ENCODE assay signal across 1 cellular context in the genomic region with DNA sequence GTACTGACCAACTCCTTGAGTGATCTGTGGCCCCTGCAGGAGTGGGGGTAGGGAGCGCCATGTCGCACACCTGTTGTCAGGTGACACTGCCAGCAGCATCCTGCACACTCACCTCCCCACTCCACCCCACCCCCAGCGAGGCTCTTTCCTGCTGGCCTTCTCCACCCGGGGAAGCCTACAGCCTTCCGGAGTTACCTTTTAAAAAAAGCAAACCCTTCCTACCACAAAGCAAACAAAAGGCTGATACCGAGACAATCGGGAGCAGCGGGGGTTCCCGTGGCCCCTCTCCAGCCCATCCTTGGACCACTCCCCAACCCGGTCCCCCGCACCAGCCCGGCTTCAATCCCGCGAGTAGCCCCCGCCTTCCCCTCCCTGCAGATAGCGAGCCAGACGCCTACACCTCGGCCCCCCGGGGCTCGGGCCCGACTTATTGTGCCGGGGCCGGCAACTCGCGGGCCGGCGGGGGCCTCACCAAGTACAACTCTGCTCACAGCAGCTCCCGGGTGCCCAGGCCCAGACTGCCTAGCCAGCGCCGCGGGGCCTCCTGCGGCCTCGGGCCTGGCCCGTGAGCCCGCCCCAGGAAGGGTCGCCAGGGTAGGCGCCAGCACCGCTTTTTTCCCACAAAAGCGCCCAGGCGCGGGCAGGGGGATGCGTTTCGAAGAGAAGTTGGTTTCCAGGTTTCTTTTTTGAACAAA.
A peak's percentile ranks its signal among the peaks of the same experiment; 100 is the strongest.
TF ChIP-seq lines count a peak whose summit lies in the region.

No MANE protein-coding gene starts in this region.

TF ChIP-seq in HEK293, 187 proteins besides CTCF, POLR2A, EP300 and RAD21 (continued from another document and continues in another):
- TF ChIP-seq, protein P1, sequence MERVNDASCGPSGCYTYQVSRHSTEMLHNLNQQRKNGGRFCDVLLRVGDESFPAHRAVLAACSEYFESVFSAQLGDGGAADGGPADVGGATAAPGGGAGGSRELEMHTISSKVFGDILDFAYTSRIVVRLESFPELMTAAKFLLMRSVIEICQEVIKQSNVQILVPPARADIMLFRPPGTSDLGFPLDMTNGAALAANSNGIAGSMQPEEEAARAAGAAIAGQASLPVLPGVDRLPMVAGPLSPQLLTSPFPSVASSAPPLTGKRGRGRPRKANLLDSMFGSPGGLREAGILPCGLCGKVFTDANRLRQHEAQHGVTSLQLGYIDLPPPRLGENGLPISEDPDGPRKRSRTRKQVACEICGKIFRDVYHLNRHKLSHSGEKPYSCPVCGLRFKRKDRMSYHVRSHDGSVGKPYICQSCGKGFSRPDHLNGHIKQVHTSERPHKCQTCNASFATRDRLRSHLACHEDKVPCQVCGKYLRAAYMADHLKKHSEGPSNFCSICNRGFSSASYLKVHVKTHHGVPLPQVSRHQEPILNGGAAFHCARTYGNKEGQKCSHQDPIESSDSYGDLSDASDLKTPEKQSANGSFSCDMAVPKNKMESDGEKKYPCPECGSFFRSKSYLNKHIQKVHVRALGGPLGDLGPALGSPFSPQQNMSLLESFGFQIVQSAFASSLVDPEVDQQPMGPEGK (tag by site-specific recombination; IDR thresholded peaks at IDR 0.05): peak; percentile 76
- TF ChIP-seq, protein P2, sequence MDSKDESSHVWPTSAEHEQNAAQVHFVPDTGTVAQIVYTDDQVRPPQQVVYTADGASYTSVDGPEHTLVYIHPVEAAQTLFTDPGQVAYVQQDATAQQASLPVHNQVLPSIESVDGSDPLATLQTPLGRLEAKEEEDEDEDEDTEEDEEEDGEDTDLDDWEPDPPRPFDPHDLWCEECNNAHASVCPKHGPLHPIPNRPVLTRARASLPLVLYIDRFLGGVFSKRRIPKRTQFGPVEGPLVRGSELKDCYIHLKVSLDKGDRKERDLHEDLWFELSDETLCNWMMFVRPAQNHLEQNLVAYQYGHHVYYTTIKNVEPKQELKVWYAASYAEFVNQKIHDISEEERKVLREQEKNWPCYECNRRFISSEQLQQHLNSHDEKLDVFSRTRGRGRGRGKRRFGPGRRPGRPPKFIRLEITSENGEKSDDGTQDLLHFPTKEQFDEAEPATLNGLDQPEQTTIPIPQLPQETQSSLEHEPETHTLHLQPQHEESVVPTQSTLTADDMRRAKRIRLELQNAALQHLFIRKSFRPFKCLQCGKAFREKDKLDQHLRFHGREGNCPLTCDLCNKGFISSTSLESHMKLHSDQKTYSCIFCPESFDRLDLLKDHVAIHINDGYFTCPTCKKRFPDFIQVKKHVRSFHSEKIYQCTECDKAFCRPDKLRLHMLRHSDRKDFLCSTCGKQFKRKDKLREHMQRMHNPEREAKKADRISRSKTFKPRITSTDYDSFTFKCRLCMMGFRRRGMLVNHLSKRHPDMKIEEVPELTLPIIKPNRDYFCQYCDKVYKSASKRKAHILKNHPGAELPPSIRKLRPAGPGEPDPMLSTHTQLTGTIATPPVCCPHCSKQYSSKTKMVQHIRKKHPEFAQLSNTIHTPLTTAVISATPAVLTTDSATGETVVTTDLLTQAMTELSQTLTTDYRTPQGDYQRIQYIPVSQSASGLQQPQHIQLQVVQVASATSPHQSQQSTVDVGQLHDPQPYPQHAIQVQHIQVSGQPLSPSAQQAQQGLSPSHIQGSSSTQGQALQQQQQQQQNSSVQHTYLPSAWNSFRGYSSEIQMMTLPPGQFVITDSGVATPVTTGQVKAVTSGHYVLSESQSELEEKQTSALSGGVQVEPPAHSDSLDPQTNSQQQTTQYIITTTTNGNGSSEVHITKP (tag by site-specific recombination; IDR thresholded peaks at IDR 0.05): no peak
- peak; percentile 89 for TF ChIP-seq ZIC2 (tag by site-specific recombination; IDR thresholded peaks at IDR 0.05)
- no peak for TF ChIP-seq ZSCAN16 (tag by site-specific recombination; IDR thresholded peaks at IDR 0.05)
- TF ChIP-seq GLIS1 (tag by site-specific recombination; IDR thresholded peaks at IDR 0.05): peak; percentile 91
- no peak for TF ChIP-seq HOXC10 (CRISPR knock-in tag; IDR thresholded peaks at IDR 0.05)
- TF ChIP-seq, protein P3, sequence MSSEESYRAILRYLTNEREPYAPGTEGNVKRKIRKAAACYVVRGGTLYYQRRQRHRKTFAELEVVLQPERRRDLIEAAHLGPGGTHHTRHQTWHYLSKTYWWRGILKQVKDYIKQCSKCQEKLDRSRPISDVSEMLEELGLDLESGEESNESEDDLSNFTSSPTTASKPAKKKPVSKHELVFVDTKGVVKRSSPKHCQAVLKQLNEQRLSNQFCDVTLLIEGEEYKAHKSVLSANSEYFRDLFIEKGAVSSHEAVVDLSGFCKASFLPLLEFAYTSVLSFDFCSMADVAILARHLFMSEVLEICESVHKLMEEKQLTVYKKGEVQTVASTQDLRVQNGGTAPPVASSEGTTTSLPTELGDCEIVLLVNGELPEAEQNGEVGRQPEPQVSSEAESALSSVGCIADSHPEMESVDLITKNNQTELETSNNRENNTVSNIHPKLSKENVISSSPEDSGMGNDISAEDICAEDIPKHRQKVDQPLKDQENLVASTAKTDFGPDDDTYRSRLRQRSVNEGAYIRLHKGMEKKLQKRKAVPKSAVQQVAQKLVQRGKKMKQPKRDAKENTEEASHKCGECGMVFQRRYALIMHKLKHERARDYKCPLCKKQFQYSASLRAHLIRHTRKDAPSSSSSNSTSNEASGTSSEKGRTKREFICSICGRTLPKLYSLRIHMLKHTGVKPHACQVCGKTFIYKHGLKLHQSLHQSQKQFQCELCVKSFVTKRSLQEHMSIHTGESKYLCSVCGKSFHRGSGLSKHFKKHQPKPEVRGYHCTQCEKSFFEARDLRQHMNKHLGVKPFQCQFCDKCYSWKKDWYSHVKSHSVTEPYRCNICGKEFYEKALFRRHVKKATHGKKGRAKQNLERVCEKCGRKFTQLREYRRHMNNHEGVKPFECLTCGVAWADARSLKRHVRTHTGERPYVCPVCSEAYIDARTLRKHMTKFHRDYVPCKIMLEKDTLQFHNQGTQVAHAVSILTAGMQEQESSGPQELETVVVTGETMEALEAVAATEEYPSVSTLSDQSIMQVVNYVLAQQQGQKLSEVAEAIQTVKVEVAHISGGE (tag by site-specific recombination; conservative IDR thresholded peaks at IDR 0.05; ENCODE audit: low read depth): 0 out of 2 replicates have a peak, but pooled peaks have one; percentile 34
- no peak for TF ChIP-seq ZNF311 (tag by site-specific recombination; IDR thresholded peaks at IDR 0.05; ENCODE audit: borderline replicate concordance)
- TF ChIP-seq, protein P4, sequence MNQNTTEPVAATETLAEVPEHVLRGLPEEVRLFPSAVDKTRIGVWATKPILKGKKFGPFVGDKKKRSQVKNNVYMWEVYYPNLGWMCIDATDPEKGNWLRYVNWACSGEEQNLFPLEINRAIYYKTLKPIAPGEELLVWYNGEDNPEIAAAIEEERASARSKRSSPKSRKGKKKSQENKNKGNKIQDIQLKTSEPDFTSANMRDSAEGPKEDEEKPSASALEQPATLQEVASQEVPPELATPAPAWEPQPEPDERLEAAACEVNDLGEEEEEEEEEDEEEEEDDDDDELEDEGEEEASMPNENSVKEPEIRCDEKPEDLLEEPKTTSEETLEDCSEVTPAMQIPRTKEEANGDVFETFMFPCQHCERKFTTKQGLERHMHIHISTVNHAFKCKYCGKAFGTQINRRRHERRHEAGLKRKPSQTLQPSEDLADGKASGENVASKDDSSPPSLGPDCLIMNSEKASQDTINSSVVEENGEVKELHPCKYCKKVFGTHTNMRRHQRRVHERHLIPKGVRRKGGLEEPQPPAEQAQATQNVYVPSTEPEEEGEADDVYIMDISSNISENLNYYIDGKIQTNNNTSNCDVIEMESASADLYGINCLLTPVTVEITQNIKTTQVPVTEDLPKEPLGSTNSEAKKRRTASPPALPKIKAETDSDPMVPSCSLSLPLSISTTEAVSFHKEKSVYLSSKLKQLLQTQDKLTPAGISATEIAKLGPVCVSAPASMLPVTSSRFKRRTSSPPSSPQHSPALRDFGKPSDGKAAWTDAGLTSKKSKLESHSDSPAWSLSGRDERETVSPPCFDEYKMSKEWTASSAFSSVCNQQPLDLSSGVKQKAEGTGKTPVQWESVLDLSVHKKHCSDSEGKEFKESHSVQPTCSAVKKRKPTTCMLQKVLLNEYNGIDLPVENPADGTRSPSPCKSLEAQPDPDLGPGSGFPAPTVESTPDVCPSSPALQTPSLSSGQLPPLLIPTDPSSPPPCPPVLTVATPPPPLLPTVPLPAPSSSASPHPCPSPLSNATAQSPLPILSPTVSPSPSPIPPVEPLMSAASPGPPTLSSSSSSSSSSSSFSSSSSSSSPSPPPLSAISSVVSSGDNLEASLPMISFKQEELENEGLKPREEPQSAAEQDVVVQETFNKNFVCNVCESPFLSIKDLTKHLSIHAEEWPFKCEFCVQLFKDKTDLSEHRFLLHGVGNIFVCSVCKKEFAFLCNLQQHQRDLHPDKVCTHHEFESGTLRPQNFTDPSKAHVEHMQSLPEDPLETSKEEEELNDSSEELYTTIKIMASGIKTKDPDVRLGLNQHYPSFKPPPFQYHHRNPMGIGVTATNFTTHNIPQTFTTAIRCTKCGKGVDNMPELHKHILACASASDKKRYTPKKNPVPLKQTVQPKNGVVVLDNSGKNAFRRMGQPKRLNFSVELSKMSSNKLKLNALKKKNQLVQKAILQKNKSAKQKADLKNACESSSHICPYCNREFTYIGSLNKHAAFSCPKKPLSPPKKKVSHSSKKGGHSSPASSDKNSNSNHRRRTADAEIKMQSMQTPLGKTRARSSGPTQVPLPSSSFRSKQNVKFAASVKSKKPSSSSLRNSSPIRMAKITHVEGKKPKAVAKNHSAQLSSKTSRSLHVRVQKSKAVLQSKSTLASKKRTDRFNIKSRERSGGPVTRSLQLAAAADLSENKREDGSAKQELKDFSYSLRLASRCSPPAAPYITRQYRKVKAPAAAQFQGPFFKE (tag by site-specific recombination; IDR thresholded peaks at IDR 0.05; ENCODE audit: borderline replicate concordance): no peak
- no peak for TF ChIP-seq ZNF785 (tag by site-specific recombination; IDR thresholded peaks at IDR 0.05)
- TF ChIP-seq YY1 (tag by site-specific recombination; IDR thresholded peaks at IDR 0.05): no peak
- TF ChIP-seq KLF9 (tag by site-specific recombination; IDR thresholded peaks at IDR 0.05; ENCODE audit: low read depth): no peak
- TF ChIP-seq EGR2 (tag by site-specific recombination; IDR thresholded peaks at IDR 0.05; ENCODE audit: low read depth): peak; percentile 88
- no peak for TF ChIP-seq ZNF747 (tag by site-specific recombination; IDR thresholded peaks at IDR 0.05)
- no peak for TF ChIP-seq ZNF223 (tag by site-specific recombination; IDR thresholded peaks at IDR 0.05)
- no peak for TF ChIP-seq TCF7L2 (IDR thresholded peaks at IDR 0.05; ENCODE audit: borderline replicate concordance, low read depth, low read length)
- peak; percentile 84 for TF ChIP-seq GLIS2 (tag by site-specific recombination; IDR thresholded peaks at IDR 0.05)
- no peak for TF ChIP-seq KLF10 (tag by site-specific recombination; IDR thresholded peaks at IDR 0.05)
- TF ChIP-seq, protein P5, sequence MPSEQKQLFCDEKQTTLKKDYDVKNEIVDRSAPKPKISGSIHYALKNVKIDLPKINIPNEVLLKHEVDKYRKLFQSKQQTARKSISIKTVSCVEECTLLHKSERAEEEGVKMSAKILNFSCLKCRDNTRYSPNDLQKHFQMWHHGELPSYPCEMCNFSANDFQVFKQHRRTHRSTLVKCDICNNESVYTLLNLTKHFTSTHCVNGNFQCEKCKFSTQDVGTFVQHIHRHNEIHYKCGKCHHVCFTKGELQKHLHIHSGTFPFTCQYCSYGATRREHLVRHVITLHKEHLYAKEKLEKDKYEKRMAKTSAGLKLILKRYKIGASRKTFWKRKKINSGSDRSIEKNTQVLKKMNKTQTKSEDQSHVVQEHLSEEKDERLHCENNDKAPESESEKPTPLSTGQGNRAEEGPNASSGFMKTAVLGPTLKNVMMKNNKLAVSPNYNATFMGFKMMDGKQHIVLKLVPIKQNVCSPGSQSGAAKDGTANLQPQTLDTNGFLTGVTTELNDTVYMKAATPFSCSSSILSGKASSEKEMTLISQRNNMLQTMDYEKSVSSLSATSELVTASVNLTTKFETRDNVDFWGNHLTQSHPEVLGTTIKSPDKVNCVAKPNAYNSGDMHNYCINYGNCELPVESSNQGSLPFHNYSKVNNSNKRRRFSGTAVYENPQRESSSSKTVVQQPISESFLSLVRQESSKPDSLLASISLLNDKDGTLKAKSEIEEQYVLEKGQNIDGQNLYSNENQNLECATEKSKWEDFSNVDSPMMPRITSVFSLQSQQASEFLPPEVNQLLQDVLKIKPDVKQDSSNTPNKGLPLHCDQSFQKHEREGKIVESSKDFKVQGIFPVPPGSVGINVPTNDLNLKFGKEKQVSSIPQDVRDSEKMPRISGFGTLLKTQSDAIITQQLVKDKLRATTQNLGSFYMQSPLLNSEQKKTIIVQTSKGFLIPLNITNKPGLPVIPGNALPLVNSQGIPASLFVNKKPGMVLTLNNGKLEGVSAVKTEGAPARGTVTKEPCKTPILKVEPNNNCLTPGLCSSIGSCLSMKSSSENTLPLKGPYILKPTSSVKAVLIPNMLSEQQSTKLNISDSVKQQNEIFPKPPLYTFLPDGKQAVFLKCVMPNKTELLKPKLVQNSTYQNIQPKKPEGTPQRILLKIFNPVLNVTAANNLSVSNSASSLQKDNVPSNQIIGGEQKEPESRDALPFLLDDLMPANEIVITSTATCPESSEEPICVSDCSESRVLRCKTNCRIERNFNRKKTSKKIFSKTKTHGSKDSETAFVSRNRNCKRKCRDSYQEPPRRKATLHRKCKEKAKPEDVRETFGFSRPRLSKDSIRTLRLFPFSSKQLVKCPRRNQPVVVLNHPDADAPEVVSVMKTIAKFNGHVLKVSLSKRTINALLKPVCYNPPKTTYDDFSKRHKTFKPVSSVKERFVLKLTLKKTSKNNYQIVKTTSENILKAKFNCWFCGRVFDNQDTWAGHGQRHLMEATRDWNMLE (tag by site-specific recombination; conservative IDR thresholded peaks at IDR 0.05; ENCODE audit: low read depth): no peak
- no peak for TF ChIP-seq ZNF664 (tag by site-specific recombination; IDR thresholded peaks at IDR 0.05)
- no peak for TF ChIP-seq ZBTB7A (tag by site-specific recombination; IDR thresholded peaks at IDR 0.05; ENCODE audit: low read depth)
- no peak for TF ChIP-seq ZNF184 (tag by site-specific recombination; IDR thresholded peaks at IDR 0.05)
- TF ChIP-seq ZNF155 (tag by site-specific recombination; IDR thresholded peaks at IDR 0.05): no peak
- TF ChIP-seq, protein P6, sequence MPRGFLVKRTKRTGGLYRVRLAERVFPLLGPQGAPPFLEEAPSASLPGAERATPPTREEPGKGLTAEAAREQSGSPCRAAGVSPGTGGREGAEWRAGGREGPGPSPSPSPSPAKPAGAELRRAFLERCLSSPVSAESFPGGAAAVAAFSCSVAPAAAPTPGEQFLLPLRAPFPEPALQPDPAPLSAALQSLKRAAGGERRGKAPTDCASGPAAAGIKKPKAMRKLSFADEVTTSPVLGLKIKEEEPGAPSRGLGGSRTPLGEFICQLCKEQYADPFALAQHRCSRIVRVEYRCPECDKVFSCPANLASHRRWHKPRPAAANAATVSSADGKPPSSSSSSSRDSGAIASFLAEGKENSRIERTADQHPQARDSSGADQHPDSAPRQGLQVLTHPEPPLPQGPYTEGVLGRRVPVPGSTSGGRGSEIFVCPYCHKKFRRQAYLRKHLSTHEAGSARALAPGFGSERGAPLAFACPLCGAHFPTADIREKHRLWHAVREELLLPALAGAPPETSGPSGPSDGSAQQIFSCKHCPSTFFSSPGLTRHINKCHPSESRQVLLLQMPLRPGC (tag by site-specific recombination; IDR thresholded peaks at IDR 0.05): no peak
- TF ChIP-seq, protein P7, sequence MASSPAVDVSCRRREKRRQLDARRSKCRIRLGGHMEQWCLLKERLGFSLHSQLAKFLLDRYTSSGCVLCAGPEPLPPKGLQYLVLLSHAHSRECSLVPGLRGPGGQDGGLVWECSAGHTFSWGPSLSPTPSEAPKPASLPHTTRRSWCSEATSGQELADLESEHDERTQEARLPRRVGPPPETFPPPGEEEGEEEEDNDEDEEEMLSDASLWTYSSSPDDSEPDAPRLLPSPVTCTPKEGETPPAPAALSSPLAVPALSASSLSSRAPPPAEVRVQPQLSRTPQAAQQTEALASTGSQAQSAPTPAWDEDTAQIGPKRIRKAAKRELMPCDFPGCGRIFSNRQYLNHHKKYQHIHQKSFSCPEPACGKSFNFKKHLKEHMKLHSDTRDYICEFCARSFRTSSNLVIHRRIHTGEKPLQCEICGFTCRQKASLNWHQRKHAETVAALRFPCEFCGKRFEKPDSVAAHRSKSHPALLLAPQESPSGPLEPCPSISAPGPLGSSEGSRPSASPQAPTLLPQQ (tag by site-specific recombination; IDR thresholded peaks at IDR 0.05): no peak
- TF ChIP-seq ZNF133 (tag by site-specific recombination; IDR thresholded peaks at IDR 0.05): no peak
- no peak for TF ChIP-seq ZNF677 (tag by site-specific recombination; IDR thresholded peaks at IDR 0.05)
